Comparison of ENCODE assay signal across 13 cellular contexts in the genomic region with DNA sequence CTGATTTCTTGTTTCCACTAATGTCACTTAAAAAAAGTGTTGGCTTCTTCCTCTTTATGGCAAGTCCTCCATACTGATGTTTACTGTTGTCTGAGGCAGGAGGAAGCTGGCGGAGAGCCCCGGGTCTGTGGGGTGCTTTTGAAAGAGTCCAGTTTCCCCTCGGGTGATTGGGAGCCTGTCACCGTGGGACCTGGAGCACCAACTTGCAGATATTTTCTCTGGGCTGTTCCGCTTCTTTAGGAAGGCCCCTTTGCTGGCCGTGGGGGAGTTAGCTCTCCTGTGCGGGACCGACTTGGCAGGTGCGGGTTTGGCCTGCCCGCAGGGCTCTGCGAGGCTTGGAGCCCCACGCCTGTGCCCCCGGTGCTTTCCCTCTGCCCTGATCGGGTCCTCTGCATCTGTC. TPM values are rescaled to one million over a fixed set of nuclear protein-coding genes. Genes with fewer than 3 reads are reported as not detected.
DNase-seq lines count a peak whose midpoint lies in the region; ATAC-seq, FAIRE-seq and TF ChIP-seq lines count a peak whose summit lies in the region.
"Had no signal": no experiment of that assay in that cellular context is flagged by ENCODE, and none has a peak within 500 bp of the region (broad histone marks: within the 10 kb centered on the region; RNA-seq: fewer than 3 reads in every experiment).

No MANE protein-coding gene starts in this region.

- peak overlapping the region; percentile 68 for H3K4me3 Mint-ChIP-seq in activated CD4-positive, alpha-beta T cell treated with anti-CD3 and anti-CD28 coated beads, Interleukin-2, amount 10 ng/mL, durations not matched to agents 24 days and 14 days
- no peak overlapping the region for H3K4me3 Mint-ChIP-seq in astrocyte (ENCODE audit: unreplicated experiment)

- intact Hi-C loops in activated CD4-positive, alpha-beta T cell treated with anti-CD3 and anti-CD28 coated beads, Interleukin-2, amount 10 ng/mL, durations not matched to agents 24 days and 14 days (cut with micrococcal nuclease) = loop anchor here (5.0 to 10.0 kb wide), 2 partner anchors 57 to 580 kb away; no protein-coding TSS in a partner anchor
- intact Hi-C loops in right lobe of liver (cut with DNase I) = no loop called here

- H3K27ac Mint-ChIP-seq in activated CD4-positive, alpha-beta T cell treated with anti-CD3 and anti-CD28 coated beads, Interleukin-2, amount 10 ng/mL, durations not matched to agents 24 days and 14 days = peak overlapping the region; percentile 73
- peak overlapping the region; percentile 23 for H3K27ac Mint-ChIP-seq in astrocyte (ENCODE audit: unreplicated experiment)

- no peak overlapping the region for H3K27ac ChIP-seq in astrocyte (ENCODE audit: low read depth, low read length)
- H3K27ac ChIP-seq in right lobe of liver = peak overlapping the region; percentile 21 to 96 (median 73)
- H3K27ac ChIP-seq in suprapubic skin = peak overlapping the region; percentile 7
- H3K27ac ChIP-seq: SK-N-MC had no signal

- H3K36me3 Mint-ChIP-seq in activated CD4-positive, alpha-beta T cell treated with anti-CD3 and anti-CD28 coated beads, Interleukin-2, amount 10 ng/mL, durations not matched to agents 24 days and 14 days (ENCODE audit: low read depth) = peaks cover 33% of the 10 kb centered on the region
- H3K36me3 Mint-ChIP-seq in astrocyte (ENCODE audit: low read depth, unreplicated experiment) = peaks cover 13% of the 10 kb centered on the region

- FAIRE-seq in astrocyte (lab: Jason Lieb, UNC) = no peak
- FAIRE-seq: endometrium had no signal

- H3K27me3 ChIP-seq in astrocyte (ENCODE audit: insufficient read depth, low read length) = no peaks in the 10 kb centered on the region
- no peaks in the 10 kb centered on the region for H3K27me3 ChIP-seq in right lobe of liver
- H3K27me3 ChIP-seq in suprapubic skin = no peaks in the 10 kb centered on the region

- TF ChIP-seq POLR2A in right lobe of liver (IDR thresholded peaks at IDR 0.05) = no peak
- TF ChIP-seq POLR2A in suprapubic skin (IDR thresholded peaks at IDR 0.05) = no peak
- TF ChIP-seq POLR2A in erythroblast (IDR thresholded peaks at IDR 0.05; ENCODE audit: low read length) = no peak

- H3K9me3 ChIP-seq in astrocyte (ENCODE audit: insufficient read depth, low read depth, low read length) (no peaks in the 10 kb centered on the region), right lobe of liver (no peaks in the 10 kb centered on the region), suprapubic skin (no peaks in the 10 kb centered on the region)

- peak overlapping the region; percentile 75 for H3K9ac ChIP-seq in astrocyte (ENCODE audit: low read length)

- H4K20me1 ChIP-seq in astrocyte (ENCODE audit: insufficient read depth, low read length) = peaks cover 22% of the 10 kb centered on the region

- H3K4me1 ChIP-seq in astrocyte (ENCODE audit: insufficient read depth, low read length) (peaks cover 33% of the 10 kb centered on the region), right lobe of liver (peaks cover 0 to 29% (median 7%) of the 10 kb centered on the region in 4 donors), suprapubic skin (peaks cover 51% of the 10 kb centered on the region)

- TF ChIP-seq EP300 in suprapubic skin (IDR thresholded peaks at IDR 0.05) = no peak

- no peaks in the 10 kb centered on the region for H3K27me3 Mint-ChIP-seq in activated CD4-positive, alpha-beta T cell treated with anti-CD3 and anti-CD28 coated beads, Interleukin-2, amount 10 ng/mL, durations not matched to agents 24 days and 14 days
- H3K27me3 Mint-ChIP-seq in astrocyte (ENCODE audit: low read depth, unreplicated experiment) = no peaks in the 10 kb centered on the region

- WGBS in right lobe of liver (ENCODE audit: insufficient coverage, low coverage, low lambda C conversion rate, missing lambda C conversion rate) = 61% methylated on average over 8 of the region's 14 CpGs
- WGBS in suprapubic skin = 56% methylated on average over 7 of the region's 14 CpGs

- no peak overlapping the region for H3K4me2 ChIP-seq in astrocyte (ENCODE audit: low read length)

- H3K4me1 Mint-ChIP-seq in activated CD4-positive, alpha-beta T cell treated with anti-CD3 and anti-CD28 coated beads, Interleukin-2, amount 10 ng/mL, durations not matched to agents 24 days and 14 days = peaks cover 64% of the 10 kb centered on the region
- peaks cover 30% of the 10 kb centered on the region for H3K4me1 Mint-ChIP-seq in astrocyte (ENCODE audit: low read depth, unreplicated experiment)

- no peak for DNase-seq in activated CD4-positive, alpha-beta T cell treated with anti-CD3 and anti-CD28 coated beads, Interleukin-2, amount 10 ng/mL, durations not matched to agents 24 days and 14 days
- DNase-seq in activated CD4-positive, alpha-beta T cell treated with anti-CD3 and anti-CD28 coated beads, Interleukin-2, amount 50 U/mL, for 4 hours = no peak
- DNase-seq in astrocyte (ENCODE audit: low read depth) = no peak
- no peak for DNase-seq in right lobe of liver
- DNase-seq in suprapubic skin (ENCODE audit: low spot score in 2 of 2) = no peak
- no peak for DNase-seq in NCI-H1694 treated with DMSO at 0.1 percent for 48 hours (lab: John Stamatoyannopoulos, UW)
- DNase-seq in erythroblast (lab: John Stamatoyannopoulos, UW) = no peak
- DNase-seq: NCI-H1436 treated with DMSO at 0.1 percent for 48 hours had no signal

- ATAC-seq in right lobe of liver = no peak
- no peak for ATAC-seq in GM21717 (IDR thresholded peaks at IDR 0.05; ENCODE audit: unreplicated experiment)

- peaks cover 77% of the 10 kb centered on the region for H3K79me2 ChIP-seq in astrocyte (ENCODE audit: insufficient read depth, low read length)

- H2AFZ ChIP-seq in astrocyte (ENCODE audit: low read depth, low read length) = no peak overlapping the region

- no peak for TF ChIP-seq CTCF in astrocyte (IDR thresholded peaks at IDR 0.05; ENCODE audit: insufficient read depth, low read depth, low read length)
- no peak for TF ChIP-seq CTCF in right lobe of liver (IDR thresholded peaks at IDR 0.05)
- no peak for TF ChIP-seq CTCF in suprapubic skin (IDR thresholded peaks at IDR 0.05)

- H3K4me3 ChIP-seq in astrocyte (ENCODE audit: insufficient read depth, low read depth, low read length) = no peak overlapping the region
- no peak overlapping the region for H3K4me3 ChIP-seq in right lobe of liver
- no peak overlapping the region for H3K4me3 ChIP-seq in suprapubic skin
- H3K4me3 ChIP-seq: SK-N-MC had no signal

- peaks cover 2% of the 10 kb centered on the region for H3K36me3 ChIP-seq in astrocyte (ENCODE audit: insufficient read depth, low read length)
- peaks cover 0 to 6% (median 0%) of the 10 kb centered on the region in 4 donors for H3K36me3 ChIP-seq in right lobe of liver
- H3K36me3 ChIP-seq in suprapubic skin = no peaks in the 10 kb centered on the region

- no peaks in the 10 kb centered on the region for H3K9me3 Mint-ChIP-seq in activated CD4-positive, alpha-beta T cell treated with anti-CD3 and anti-CD28 coated beads, Interleukin-2, amount 10 ng/mL, durations not matched to agents 24 days and 14 days
- H3K9me3 Mint-ChIP-seq in astrocyte (ENCODE audit: unreplicated experiment) = no peaks in the 10 kb centered on the region

RNA-seq across cellular contexts. Expression of gene BANP, which starts 3.1 kb away (rescaled TPM):
- 36.8 and 44.9 TPM in 2 replicates for total RNA-seq in activated CD4-positive, alpha-beta T cell treated with anti-CD3 and anti-CD28 coated beads, Interleukin-2, amount 10 ng/mL, durations not matched to agents 24 days and 14 days
- total RNA-seq in astrocyte (26.0 and 28.9 TPM in 2 replicates), right lobe of liver (10 to 100 TPM; 11.2 to 20.7 (median 18.8) TPM), suprapubic skin (10 to 100 TPM; 24.9 to 40.1 (median 26.5) TPM)

RNA-seq across cellular contexts. Expression of gene CA5A, which starts 18.0 kb away (rescaled TPM):
- total RNA-seq in activated CD4-positive, alpha-beta T cell treated with anti-CD3 and anti-CD28 coated beads, Interleukin-2, amount 10 ng/mL, durations not matched to agents 24 days and 14 days = not detected in 2 replicates
- total RNA-seq in astrocyte (not detected in 2 replicates), right lobe of liver (10 to 100 TPM; 26.5 to 59.6 (median 30.2) TPM), suprapubic skin (not detected)
- total RNA-seq: left colon, urinary bladder had no signal

Comparison
In these comparisons a context has a peak if more than half of its experiments do, and no peak if none do; other contexts are left out.
1. RNA of gene CA5A, which starts 18.0 kb away (total RNA-seq): 26.5 to 59.6 TPM in right lobe of liver; not detected in activated CD4-positive, alpha-beta T cell treated with anti-CD3 and anti-CD28 coated beads, Interleukin-2, amount 10 ng/mL, durations not matched to agents 24 days and 14 days, not detected in astrocyte and not detected in suprapubic skin; every median in the first group is over 10 times any median in the second.